ENCODE assay signal across 14 cellular contexts in genomic region chr6:3165631-3166534, GRCh38. TPM values are rescaled to one million over a fixed set of nuclear protein-coding genes. Genes with fewer than 3 reads are reported as not detected.
DNase-seq lines count a peak whose midpoint lies in the region; TF ChIP-seq lines count a peak whose summit lies in the region.
"Had no signal": no experiment of that assay in that cellular context is flagged by ENCODE, and none has a peak within 500 bp of the region (broad histone marks: within the 10 kb centered on the region; RNA-seq: fewer than 3 reads in every experiment).

No MANE protein-coding gene starts in this region.

- peaks cover 16% of the 10 kb centered on the region for H3K4me1 Mint-ChIP-seq in activated T-cell treated with anti-CD3 and anti-CD28 coated beads, Interleukin-2, amount 50 U/mL, for 24 hours (ENCODE audit: low read depth)
- H3K4me1 Mint-ChIP-seq in nephron progenitor cell = peaks cover 17% of the 10 kb centered on the region

- CTCF ChIA-PET in PC-9 (lab: Charles Lee) = interaction anchor here (0.7 kb wide), 1 partner anchor 9 kb away, joined by 5 read pairs; the partner anchor contains the start of gene TUBB2A

- H3K4me2 ChIP-seq in PC-9 = peak overlapping the region; percentile 74
- H3K4me2 ChIP-seq: A549 had no signal

- H3K4me3 ChIP-seq in PC-9 = peak overlapping the region; percentile 8; the same call in 1 of the 2 replicates
- H3K4me3 ChIP-seq: A549, transverse colon had no signal

- H3K79me2 ChIP-seq in PC-9 (ENCODE audit: low read depth) = no peaks in the 10 kb centered on the region

- no TSS peak for BruUV-seq in PC-9 (replicated peaks; lab: Mats Ljungman, UMichigan)

- H3K9me3 ChIP-seq in PC-9 (ENCODE audit: insufficient read depth, low read depth) = no peaks in the 10 kb centered on the region
- H3K9me3 ChIP-seq: A549, transverse colon had no signal

- H3K36me3 ChIP-seq in PC-9 (ENCODE audit: low read depth) = no peaks in the 10 kb centered on the region
- H3K36me3 ChIP-seq: transverse colon had no signal

- H3K27me3 Mint-ChIP-seq in activated T-cell treated with anti-CD3 and anti-CD28 coated beads, Interleukin-2, amount 50 U/mL, for 24 hours = peaks cover 11% of the 10 kb centered on the region
- peaks cover 13% of the 10 kb centered on the region for H3K27me3 Mint-ChIP-seq in nephron progenitor cell (ENCODE audit: low read depth, poor library complexity)

- no peaks in the 10 kb centered on the region for H3K9me3 Mint-ChIP-seq in activated T-cell treated with anti-CD3 and anti-CD28 coated beads, Interleukin-2, amount 50 U/mL, for 24 hours
- no peaks in the 10 kb centered on the region for H3K9me3 Mint-ChIP-seq in nephron progenitor cell

- no peaks in the 10 kb centered on the region for H3K36me3 Mint-ChIP-seq in activated T-cell treated with anti-CD3 and anti-CD28 coated beads, Interleukin-2, amount 50 U/mL, for 24 hours (ENCODE audit: low read depth)
- no peaks in the 10 kb centered on the region for H3K36me3 Mint-ChIP-seq in nephron progenitor cell (ENCODE audit: low read depth)

- H3K27me3 ChIP-seq in PC-9 (ENCODE audit: insufficient read depth, low read depth) = no peaks in the 10 kb centered on the region
- H3K27me3 ChIP-seq: transverse colon had no signal

- DNase-seq in SIG-M5 treated with dmso at 0.1 percent for 504 hours (lab: John Stamatoyannopoulos, UW; ENCODE audit: unreplicated experiment) (peak; percentile 53), SIG-M5 (lab: John Stamatoyannopoulos, UW) (no peak), PC-9 (peak in 1 of 2 experiments; percentile 85), erythroblast (lab: John Stamatoyannopoulos, UW) (peak; percentile 23 to 34), retina (peak; percentile 33), nephron progenitor cell (no peak), iPS-NIHi7 (ENCODE audit: extremely low spot score) (no peak)
- DNase-seq in activated T-cell treated with anti-CD3 and anti-CD28 coated beads, Interleukin-2, amount 50 U/mL, for 24 hours = no peak
- DNase-seq: activated T-cell treated with anti-CD3 and anti-CD28 coated beads for 4 hours, Kasumi-1, NCI-H748 treated with DMSO at 0.1 percent for 48 hours, T-helper 9 cell, transverse colon had no signal

- no peak overlapping the region for H2AFZ ChIP-seq in PC-9

- no peaks in the 10 kb centered on the region for H3K9me2 ChIP-seq in PC-9 (ENCODE audit: insufficient read depth)

- no peak for TF ChIP-seq POLR2A in erythroblast (IDR thresholded peaks at IDR 0.05; ENCODE audit: low read length)

- peak overlapping the region; percentile 88 for H3K27ac ChIP-seq in PC-9
- H3K27ac ChIP-seq: A549, transverse colon had no signal

- peaks cover 53% of the 10 kb centered on the region for H3F3A ChIP-seq in PC-9 (ENCODE audit: insufficient read depth, low read depth)

- TF ChIP-seq CTCF in PC-9 (conservative IDR thresholded peaks at IDR 0.05) = no peak
- TF ChIP-seq CTCF in nephron progenitor cell (IDR thresholded peaks at IDR 0.05) = no peak

- no peaks in the 10 kb centered on the region for H4K20me1 ChIP-seq in PC-9 (ENCODE audit: insufficient read depth)

- H3K4me3 Mint-ChIP-seq in activated T-cell treated with anti-CD3 and anti-CD28 coated beads, Interleukin-2, amount 50 U/mL, for 24 hours = no peak overlapping the region
- no peak overlapping the region for H3K4me3 Mint-ChIP-seq in nephron progenitor cell

- intact Hi-C loops in PC-9 (cut with micrococcal nuclease; ENCODE audit: unreplicated experiment) = no loop called here

- H3K4me1 ChIP-seq in PC-9 (replicated peaks; ENCODE audit: insufficient read depth) = peaks cover 45% of the 10 kb centered on the region

- POLR2A ChIA-PET in PC-9 (lab: Charles Lee; ENCODE audit: unreplicated experiment) = interaction anchor here (0.5 to 0.6 kb wide), 5 partner anchors 40 to 527 kb away, joined by 3 to 5 read pairs (median 4); partner anchors contain the start of gene SERPINB6

- no peak overlapping the region for H3K27ac Mint-ChIP-seq in activated T-cell treated with anti-CD3 and anti-CD28 coated beads, Interleukin-2, amount 50 U/mL, for 24 hours
- H3K27ac Mint-ChIP-seq in nephron progenitor cell = no peak overlapping the region

RNA-seq across cellular contexts. Expression of gene TUBB2A, which starts 8.5 kb away (rescaled TPM):
- 17.0 and 19.0 TPM in 2 replicates for total RNA-seq in PC-9 (2021)

RNA-seq across cellular contexts. Expression of gene BPHL, which starts 47.4 kb away (rescaled TPM):
- 23.7 and 24.5 TPM in 2 replicates for total RNA-seq in PC-9 (2021)

Comparison
In these comparisons a context has a peak if more than half of its experiments do, and no peak if none do; other contexts are left out.
1. DNase-seq: peak in SIG-M5 treated with dmso at 0.1 percent for 504 hours (single experiment), erythroblast (2 of 2) and retina (single experiment); none in SIG-M5 (single experiment), activated T-cell treated with anti-CD3 and anti-CD28 coated beads, Interleukin-2, amount 50 U/mL, for 24 hours (single experiment), nephron progenitor cell (single experiment) and iPS-NIHi7 (single experiment).